In genomic region chr1:208556461-208556860, GRCh38 we compare ENCODE assay signal across 23 cellular contexts.
DNase-seq lines count a peak whose midpoint lies in the region; ATAC-seq, FAIRE-seq and TF ChIP-seq lines count a peak whose summit lies in the region.
"Had no signal": no experiment of that assay in that cellular context is flagged by ENCODE, and none has a peak within 500 bp of the region (broad histone marks: within the 10 kb centered on the region; RNA-seq: fewer than 3 reads in every experiment).

No MANE protein-coding gene starts in this region.

- H3K4me1 Mint-ChIP-seq in nephron progenitor cell, result peaks cover 5% of the 10 kb centered on the region
- H3K4me1 Mint-ChIP-seq: B cell; CD8-positive, alpha-beta memory T cell had no signal

- H4K20me1 ChIP-seq in GM12878 (ENCODE audit: control insufficient read depth, insufficient read depth), result no peaks in the 10 kb centered on the region
- H4K20me1 ChIP-seq in neural cell (ENCODE audit: insufficient read depth), result no peaks in the 10 kb centered on the region
- H4K20me1 ChIP-seq: BLaER1 treated with 17β-estradiol and CSF1 and Interleukin-3, amounts not matched to agents 10 nM and 100 nM had no signal

- TF ChIP-seq CTCF in GM12878 (IDR thresholded peaks at IDR 0.05 in 2 of 3, conservative IDR thresholded peaks at IDR 0.05 in 1 of 3; ENCODE audit: control insufficient read depth in 2 of 3, extremely low read depth in 1 of 3, insufficient read depth in 1 of 3, low read depth in 3 of 3, low read length in 3 of 3), result no peak
- no peak for TF ChIP-seq CTCF in neural cell (IDR thresholded peaks at IDR 0.05; ENCODE audit: poor library complexity, severe bottlenecking)
- no peak for TF ChIP-seq CTCF in nephron progenitor cell (IDR thresholded peaks at IDR 0.05)

- H3K9ac ChIP-seq in GM12878 (ENCODE audit: control insufficient read depth, insufficient read depth, low read length), result no peak overlapping the region
- H3K9ac ChIP-seq in neural cell (ENCODE audit: low read length), result no peak overlapping the region
- no peak overlapping the region for H3K9ac ChIP-seq in subcutaneous abdominal adipose tissue (ENCODE audit: low read length in 5 of 5)
- H3K9ac ChIP-seq: BLaER1 treated with 17β-estradiol and CSF1 and Interleukin-3, amounts not matched to agents 10 nM and 100 nM had no signal

- H3K27ac ChIP-seq in GM12878 (ENCODE audit: control insufficient read depth, insufficient read depth), result no peak overlapping the region
- H3K27ac ChIP-seq in neural cell (ENCODE audit: low read length), result no peak overlapping the region
- H3K27ac ChIP-seq in subcutaneous abdominal adipose tissue (ENCODE audit: low read depth, low read length), result peak overlapping the region; percentile 24
- H3K27ac ChIP-seq: 22Rv1; A549; BLaER1 treated with 17β-estradiol and CSF1 and Interleukin-3, amounts not matched to agents 10 nM and 100 nM; C4-2B had no signal

- H2AFZ ChIP-seq in GM12878 (ENCODE audit: control insufficient read depth, low read depth, low read length) (no peak overlapping the region), neural cell (ENCODE audit: low read depth, low read length) (no peak overlapping the region)

- TF ChIP-seq RAD21 in GM12878 (IDR thresholded peaks at IDR 0.05; ENCODE audit: insufficient read depth, low read depth, low read length) (no peak), neural cell (conservative IDR thresholded peaks at IDR 0.05) (no peak)

- no peak overlapping the region for H3K27ac Mint-ChIP-seq in nephron progenitor cell
- H3K27ac Mint-ChIP-seq: B cell; CD4-positive, alpha-beta T cell; CD8-positive, alpha-beta memory T cell had no signal

- no peak overlapping the region for H3K4me3 ChIP-seq in GM12878
- H3K4me3 ChIP-seq in neural cell (ENCODE audit: low read length), result peak overlapping the region; percentile 12
- no peak overlapping the region for H3K4me3 ChIP-seq in subcutaneous abdominal adipose tissue (ENCODE audit: low read depth in 1 of 5, low read length in 5 of 5)
- H3K4me3 ChIP-seq: A549; BLaER1 treated with 17β-estradiol and CSF1 and Interleukin-3, amounts not matched to agents 10 nM and 100 nM had no signal

- no peak for TF ChIP-seq EP300 in GM12878 (IDR thresholded peaks at IDR 0.05; ENCODE audit: borderline replicate concordance in 1 of 2, control insufficient read depth in 1 of 2, low read depth in 2 of 2, low read length in 2 of 2)
- TF ChIP-seq EP300 in neural cell (conservative IDR thresholded peaks at IDR 0.05; ENCODE audit: poor library complexity, severe bottlenecking), result peak; percentile 88

- no TSS peak for BruUV-seq in GM12878 (replicated peaks; lab: Mats Ljungman, UMichigan)

- in situ Hi-C loops in GM12878 (cut with MboI), result no loop called here

- H3K9me3 Mint-ChIP-seq in nephron progenitor cell, result no peaks in the 10 kb centered on the region
- H3K9me3 Mint-ChIP-seq: CD4-positive, alpha-beta T cell; CD8-positive, alpha-beta memory T cell had no signal

- H3K27me3 Mint-ChIP-seq in nephron progenitor cell (ENCODE audit: low read depth, poor library complexity), result peaks cover 16% of the 10 kb centered on the region

- RAD21 ChIA-PET in GM12878 (lab: Charles Lee; ENCODE audit: unreplicated experiment), result no interaction called here

- DNase-seq in GM12878 (ENCODE audit: low read depth, low spot score) (no peak), nephron progenitor cell (no peak), SKM-1 (lab: John Stamatoyannopoulos, UW; ENCODE audit: unreplicated experiment) (no peak)
- DNase-seq: AML-193; CD4-positive, alpha-beta T cell; CD8-positive, alpha-beta memory T cell; COR-L47; DMS 273 treated with DMSO at 0.1 percent for 48 hours; DMS153; DMS53; DMS79; DND-41; EL; GF-D8 had no signal

- H3K9me3 ChIP-seq in GM12878 (replicated peaks; ENCODE audit: control insufficient read depth, insufficient read depth, low read length) (no peaks in the 10 kb centered on the region), neural cell (ENCODE audit: low read length) (no peaks in the 10 kb centered on the region), subcutaneous abdominal adipose tissue (ENCODE audit: control insufficient read depth in 5 of 5, low read length in 5 of 5) (no peaks in the 10 kb centered on the region)
- H3K9me3 ChIP-seq: A549; BLaER1 treated with 17β-estradiol and CSF1 and Interleukin-3, amounts not matched to agents 10 nM and 100 nM had no signal

- no peak overlapping the region for H3K4me3 Mint-ChIP-seq in nephron progenitor cell
- H3K4me3 Mint-ChIP-seq: B cell; CD4-positive, alpha-beta T cell; CD8-positive, alpha-beta memory T cell had no signal

- TF ChIP-seq POLR2A in GM12878 (IDR thresholded peaks at IDR 0.05; ENCODE audit: low read depth, low read length), result no peak

- no peaks in the 10 kb centered on the region for H3K27me3 ChIP-seq in GM12878 (replicated peaks in 1 of 2; ENCODE audit: control insufficient read depth in 2 of 2, insufficient read depth in 2 of 2, low read length in 1 of 2)
- no peaks in the 10 kb centered on the region for H3K27me3 ChIP-seq in neural cell (ENCODE audit: insufficient read depth, low read depth, low read length)
- H3K27me3 ChIP-seq in subcutaneous abdominal adipose tissue (ENCODE audit: control insufficient read depth in 5 of 5, insufficient read depth in 4 of 5, low read length in 5 of 5), result no peaks in the 10 kb centered on the region
- H3K27me3 ChIP-seq: BLaER1 treated with 17β-estradiol and CSF1 and Interleukin-3, amounts not matched to agents 10 nM and 100 nM had no signal

- no peaks in the 10 kb centered on the region for H3K9me2 ChIP-seq in neural cell (ENCODE audit: insufficient read depth, low read length)

- H3K4me1 ChIP-seq in GM12878 (ENCODE audit: control insufficient read depth, insufficient read depth, low read length) (no peaks in the 10 kb centered on the region), subcutaneous abdominal adipose tissue (ENCODE audit: control insufficient read depth in 5 of 5, insufficient read depth in 5 of 5, low read length in 5 of 5) (peaks cover 0 to 39% (median 8%) of the 10 kb centered on the region in 5 donors)
- H3K4me1 ChIP-seq: A549; BLaER1 treated with 17β-estradiol and CSF1 and Interleukin-3, amounts not matched to agents 10 nM and 100 nM had no signal

- H3K36me3 ChIP-seq in GM12878 (ENCODE audit: control insufficient read depth in 2 of 2, insufficient read depth in 2 of 2, low read length in 1 of 2), result no peaks in the 10 kb centered on the region
- H3K36me3 ChIP-seq in neural cell (ENCODE audit: insufficient read depth, low read length), result no peaks in the 10 kb centered on the region
- H3K36me3 ChIP-seq in subcutaneous abdominal adipose tissue (ENCODE audit: control insufficient read depth in 5 of 5, insufficient read depth in 5 of 5, low read length in 5 of 5), result no peaks in the 10 kb centered on the region
- H3K36me3 ChIP-seq: BLaER1 treated with 17β-estradiol and CSF1 and Interleukin-3, amounts not matched to agents 10 nM and 100 nM had no signal

- H3K36me3 Mint-ChIP-seq in nephron progenitor cell (ENCODE audit: low read depth), result no peaks in the 10 kb centered on the region
- H3K36me3 Mint-ChIP-seq: CD8-positive, alpha-beta memory T cell had no signal

- intact Hi-C loops in GM12878 (cut with micrococcal nuclease; ENCODE audit: unreplicated experiment), result no loop called here

- CTCF ChIA-PET in GM12878 (lab: Yijun Ruan, JAX), result interaction anchor here (1.0 kb wide), 1 partner anchor 48 kb away, joined by 3 read pairs; no protein-coding TSS in a partner anchor

- peak; percentile 44 for FAIRE-seq in GM12878 (lab: Jason Lieb, UNC)
- FAIRE-seq: A549, GM12892, GM18507 had no signal

- SMC1A ChIA-PET in GM12878 (lab: Charles Lee; ENCODE audit: uncharacterized antibody, unreplicated experiment), result no interaction called here

- ATAC-seq in GM12878, result no peak
- ATAC-seq: A549 had no signal

- H3K4me2 ChIP-seq in GM12878 (ENCODE audit: control insufficient read depth, insufficient read depth) (no peak overlapping the region), neural cell (ENCODE audit: low read length) (no peak overlapping the region)
- H3K4me2 ChIP-seq: A549; BLaER1 treated with 17β-estradiol and CSF1 and Interleukin-3, amounts not matched to agents 10 nM and 100 nM had no signal

- POLR2A ChIA-PET in GM12878 (lab: Charles Lee), result no interaction called here

- WGBS in GM12878 (ENCODE audit: insufficient coverage, insufficient replicate concordance, low lambda C conversion rate, missing lambda C conversion rate), result 42% methylated on average over 5 of the region's 6 CpGs

- no peaks in the 10 kb centered on the region for H3K79me2 ChIP-seq in GM12878 (ENCODE audit: control insufficient read depth, insufficient read depth, low read length)
- H3K79me2 ChIP-seq in neural cell (replicated peaks; ENCODE audit: insufficient read depth, low read length), result no peaks in the 10 kb centered on the region

- H3F3A ChIP-seq in neural cell (ENCODE audit: insufficient read depth, low read length, poor library complexity, severe bottlenecking), result no peaks in the 10 kb centered on the region

TF ChIP-seq in GM12878, 131 proteins besides CTCF, POLR2A, EP300 and RAD21 (continues in another document):
- TF ChIP-seq IKZF1 (conservative IDR thresholded peaks at IDR 0.05), result no peak

TF ChIP-seq in neural cell, 6 proteins besides CTCF, POLR2A, EP300 and RAD21:
- no peak for TF ChIP-seq MXI1 (conservative IDR thresholded peaks at IDR 0.05; ENCODE audit: poor library complexity, severe bottlenecking)
- peak; percentile 79 for TF ChIP-seq POLR2AphosphoS5 (IDR thresholded peaks at IDR 0.05)
